In genomic region chr1:224340711-224341384, GRCh38 we compare ENCODE assay signal across 1 cellular context.
A peak's percentile ranks its signal among the peaks of the same experiment; 100 is the strongest.
TF ChIP-seq lines count a peak whose summit lies in the region.

No MANE protein-coding gene starts in this region.

TF ChIP-seq in HepG2, 621 proteins besides CTCF, POLR2A, EP300 and RAD21 (continued from another document):
- TF ChIP-seq, protein P1, sequence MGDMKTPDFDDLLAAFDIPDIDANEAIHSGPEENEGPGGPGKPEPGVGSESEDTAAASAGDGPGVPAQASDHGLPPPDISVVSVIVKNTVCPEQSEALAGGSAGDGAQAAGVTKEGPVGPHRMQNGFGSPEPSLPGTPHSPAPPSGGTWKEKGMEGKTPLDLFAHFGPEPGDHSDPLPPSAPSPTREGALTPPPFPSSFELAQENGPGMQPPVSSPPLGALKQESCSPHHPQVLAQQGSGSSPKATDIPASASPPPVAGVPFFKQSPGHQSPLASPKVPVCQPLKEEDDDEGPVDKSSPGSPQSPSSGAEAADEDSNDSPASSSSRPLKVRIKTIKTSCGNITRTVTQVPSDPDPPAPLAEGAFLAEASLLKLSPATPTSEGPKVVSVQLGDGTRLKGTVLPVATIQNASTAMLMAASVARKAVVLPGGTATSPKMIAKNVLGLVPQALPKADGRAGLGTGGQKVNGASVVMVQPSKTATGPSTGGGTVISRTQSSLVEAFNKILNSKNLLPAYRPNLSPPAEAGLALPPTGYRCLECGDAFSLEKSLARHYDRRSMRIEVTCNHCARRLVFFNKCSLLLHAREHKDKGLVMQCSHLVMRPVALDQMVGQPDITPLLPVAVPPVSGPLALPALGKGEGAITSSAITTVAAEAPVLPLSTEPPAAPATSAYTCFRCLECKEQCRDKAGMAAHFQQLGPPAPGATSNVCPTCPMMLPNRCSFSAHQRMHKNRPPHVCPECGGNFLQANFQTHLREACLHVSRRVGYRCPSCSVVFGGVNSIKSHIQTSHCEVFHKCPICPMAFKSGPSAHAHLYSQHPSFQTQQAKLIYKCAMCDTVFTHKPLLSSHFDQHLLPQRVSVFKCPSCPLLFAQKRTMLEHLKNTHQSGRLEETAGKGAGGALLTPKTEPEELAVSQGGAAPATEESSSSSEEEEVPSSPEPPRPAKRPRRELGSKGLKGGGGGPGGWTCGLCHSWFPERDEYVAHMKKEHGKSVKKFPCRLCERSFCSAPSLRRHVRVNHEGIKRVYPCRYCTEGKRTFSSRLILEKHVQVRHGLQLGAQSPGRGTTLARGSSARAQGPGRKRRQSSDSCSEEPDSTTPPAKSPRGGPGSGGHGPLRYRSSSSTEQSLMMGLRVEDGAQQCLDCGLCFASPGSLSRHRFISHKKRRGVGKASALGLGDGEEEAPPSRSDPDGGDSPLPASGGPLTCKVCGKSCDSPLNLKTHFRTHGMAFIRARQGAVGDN (CRISPR knock-in tag; IDR thresholded peaks at IDR 0.05), result peak; percentile 43
- TF ChIP-seq, protein P2, sequence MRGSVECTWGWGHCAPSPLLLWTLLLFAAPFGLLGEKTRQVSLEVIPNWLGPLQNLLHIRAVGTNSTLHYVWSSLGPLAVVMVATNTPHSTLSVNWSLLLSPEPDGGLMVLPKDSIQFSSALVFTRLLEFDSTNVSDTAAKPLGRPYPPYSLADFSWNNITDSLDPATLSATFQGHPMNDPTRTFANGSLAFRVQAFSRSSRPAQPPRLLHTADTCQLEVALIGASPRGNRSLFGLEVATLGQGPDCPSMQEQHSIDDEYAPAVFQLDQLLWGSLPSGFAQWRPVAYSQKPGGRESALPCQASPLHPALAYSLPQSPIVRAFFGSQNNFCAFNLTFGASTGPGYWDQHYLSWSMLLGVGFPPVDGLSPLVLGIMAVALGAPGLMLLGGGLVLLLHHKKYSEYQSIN (CRISPR knock-in tag; IDR thresholded peaks at IDR 0.05; ENCODE audit: borderline replicate concordance), result no peak
- TF ChIP-seq ZNF292 (CRISPR knock-in tag; IDR thresholded peaks at IDR 0.05; ENCODE audit: borderline replicate concordance, low read depth), result 0 out of 2 replicates have a peak, but pooled peaks have one; percentile 40
